8 cellular contexts compared by ENCODE assay signal in genomic region chr22:32985899-32986772, GRCh38.
A peak's percentile ranks its signal among the peaks of the same experiment; 100 is the strongest.
DNase-seq lines count a peak whose midpoint lies in the region; ATAC-seq and TF ChIP-seq lines count a peak whose summit lies in the region.

No MANE protein-coding gene starts in this region.

- no peaks in the 10 kb centered on the region for H3K36me3 ChIP-seq in tibial nerve

- no peaks in the 10 kb centered on the region for H3K4me1 Mint-ChIP-seq in naive thymus-derived CD8-positive, alpha-beta T cell

- TF ChIP-seq CTCF in fibroblast of mammary gland (conservative IDR thresholded peaks at IDR 0.05; ENCODE audit: control insufficient read depth, insufficient read depth, low read depth, low read length), result peak; percentile 94
- peak; percentile 74 to 94 (median 87) for TF ChIP-seq CTCF in tibial nerve (IDR thresholded peaks at IDR 0.05)

- H3K9me3 Mint-ChIP-seq in naive thymus-derived CD8-positive, alpha-beta T cell, result no peaks in the 10 kb centered on the region

- 25 to 33% methylated on average over 16 of the region's 16 CpGs for WGBS in tibial nerve, 2 donors

- peak overlapping the region in 2 of 4 donors; percentile 40 to 60 for H3K27ac ChIP-seq in tibial nerve

- H3K4me3 ChIP-seq in fibroblast of mammary gland (ENCODE audit: control insufficient read depth, low read depth, low read length) (no peak overlapping the region), tibial nerve (no peak overlapping the region)

- POLR2A ChIA-PET in naive thymus-derived CD8-positive, alpha-beta T cell (lab: Charles Lee), result no interaction called here

- TF ChIP-seq POLR2A in tibial nerve (IDR thresholded peaks at IDR 0.05), result no peak

- peak in 1 of 2 donors; percentile 52 for TF ChIP-seq EP300 in tibial nerve (IDR thresholded peaks at IDR 0.05)

- ATAC-seq in naive thymus-derived CD8-positive, alpha-beta T cell, result peak in 1 of 2 donors; percentile 29
- ATAC-seq in HG03045 (IDR thresholded peaks at IDR 0.05; ENCODE audit: unreplicated experiment), result no peak

- DNase-seq in AG08395 (ENCODE audit: low spot score) (peak; percentile 86), GM19240 (ENCODE audit: insufficient read length, low spot score) (peak; percentile 43), NCI-H524 treated with DMSO at 0.1 percent for 48 hours (lab: John Stamatoyannopoulos, UW) (peak; percentile 19), activated T-cell treated with anti-CD3 and anti-CD28 coated beads for 24 hours (ENCODE audit: low read depth) (peak; percentile 33), fibroblast of mammary gland (ENCODE audit: low read depth) (peak; percentile 77), tibial nerve (ENCODE audit: low spot score in 2 of 2) (peak; percentile 54 to 94)
- peak in 8 of 10 donors; percentile 3 to 30 (median 12) for DNase-seq in naive thymus-derived CD8-positive, alpha-beta T cell

- H3K36me3 Mint-ChIP-seq in naive thymus-derived CD8-positive, alpha-beta T cell, result no peaks in the 10 kb centered on the region

- no peak overlapping the region for H3K27ac Mint-ChIP-seq in naive thymus-derived CD8-positive, alpha-beta T cell

- peaks cover 0 to 22% (median 12%) of the 10 kb centered on the region in 4 donors for H3K4me1 ChIP-seq in tibial nerve

- H3K27me3 Mint-ChIP-seq in naive thymus-derived CD8-positive, alpha-beta T cell, result peaks cover 0 to 11% (median 5%) of the 10 kb centered on the region in 5 donors

- no peaks in the 10 kb centered on the region for H3K9me3 ChIP-seq in tibial nerve

- no peak overlapping the region for H3K4me3 Mint-ChIP-seq in naive thymus-derived CD8-positive, alpha-beta T cell

- no peaks in the 10 kb centered on the region for H3K27me3 ChIP-seq in tibial nerve

Comparison
In these comparisons a context has a peak if more than half of its experiments do, and no peak if none do; other contexts are left out.
1. DNase-seq: peak in every context shown above with its lines; median percentile 86 in AG08395; 77 in fibroblast of mammary gland; 74 in tibial nerve; 43 in GM19240; 33 in activated T-cell treated with anti-CD3 and anti-CD28 coated beads for 24 hours; 19 in NCI-H524 treated with DMSO at 0.1 percent for 48 hours; 12 in naive thymus-derived CD8-positive, alpha-beta T cell.